Comparison of ENCODE assay signal across 17 cellular contexts in genomic region chr15:67031321-67031720, GRCh38. TPM values are rescaled to one million over a fixed set of nuclear protein-coding genes. Genes with fewer than 3 reads are reported as not detected.
DNase-seq lines count a peak whose midpoint lies in the region; ATAC-seq and TF ChIP-seq lines count a peak whose summit lies in the region.
"Had no signal": no experiment of that assay in that cellular context is flagged by ENCODE, and none has a peak within 500 bp of the region (broad histone marks: within the 10 kb centered on the region; RNA-seq: fewer than 3 reads in every experiment).

No MANE protein-coding gene starts in this region.

- ATAC-seq in heart right ventricle (peak in 6 of 8 donors; percentile 7 to 53 (median 19)), Right ventricle myocardium superior (ENCODE audit: poor library complexity) (no peak), HCT116 (no peak), GM18511 (IDR thresholded peaks at IDR 0.05; ENCODE audit: unreplicated experiment) (no peak), WTC11 (no peak)
- ATAC-seq: CD8-positive, alpha-beta T cell had no signal

- CTCF ChIA-PET in HCT116 (lab: Charles Lee): no interaction called here
- CTCF ChIA-PET in WTC11 (lab: Charles Lee): interaction anchor here (1.0 to 1.9 kb wide), 3 partner anchors 34 to 180 kb away, joined by 3 to 8 read pairs (median 6); partner anchors contain the start of gene SMAD3

- WGBS in heart right ventricle, 2 donors: 65 to 88% methylated on average over 1 of the region's 1 CpG

- H3K4me1 Mint-ChIP-seq in WTC11: peaks cover 40% of the 10 kb centered on the region

- no peak for DNase-seq in heart right ventricle
- DNase-seq in Right ventricle myocardium superior: no peak
- no peak for DNase-seq in HCT116 (ENCODE audit: low read depth, low spot score)
- peak; percentile 54 for DNase-seq in NCI-H69 (lab: John Stamatoyannopoulos, UW)
- peak; percentile 67 for DNase-seq in dermis blood vessel endothelial cell
- DNase-seq in WTC11 (ENCODE audit: low spot score): no peak
- DNase-seq in NCI-H2171 treated with DMSO at 0.1 percent for 48 hours (lab: John Stamatoyannopoulos, UW): no peak
- DNase-seq: CD8-positive, alpha-beta T cell; COR-L47; DMS153; DMS79 treated with DMSO at 0.1 percent for 48 hours; EL; HCEC 1CT; KBM-7 had no signal

- H3K4me3 ChIP-seq in heart right ventricle: no peak overlapping the region
- no peak overlapping the region for H3K4me3 ChIP-seq in HCT116 (replicated peaks in 1 of 2; ENCODE audit: low read depth in 1 of 2, low read length in 2 of 2)

- H3K27me3 ChIP-seq in heart right ventricle (peaks cover 0 to 15% (median 0%) of the 10 kb centered on the region in 7 donors), HCT116 (ENCODE audit: insufficient read depth, low read length) (no peaks in the 10 kb centered on the region)

- no peaks in the 10 kb centered on the region for H4K20me1 ChIP-seq in HCT116 (ENCODE audit: insufficient read depth)

- H3K36me3 ChIP-seq in heart right ventricle (no peaks in the 10 kb centered on the region), HCT116 (ENCODE audit: control insufficient read depth in 1 of 2, insufficient read depth in 2 of 2, low read length in 2 of 2) (no peaks in the 10 kb centered on the region)

- H3K27me3 Mint-ChIP-seq in WTC11 (ENCODE audit: low read depth): peaks cover 14% of the 10 kb centered on the region

- no peak for TF ChIP-seq POLR2A in HCT116 (IDR thresholded peaks at IDR 0.05; ENCODE audit: borderline replicate concordance, extremely low read depth, insufficient read depth, insufficient read length)

- intact Hi-C loops in heart right ventricle (cut with DNase I) (no loop called here), Right ventricle myocardium superior (cut with DNase I) (no loop called here), HCT116 (cut with micrococcal nuclease) (no loop called here)

- peak overlapping the region in 1 of 10 donors; percentile 4 for H3K27ac ChIP-seq in heart right ventricle
- no peak overlapping the region for H3K27ac ChIP-seq in HCT116 (ENCODE audit: low read depth, low read length)
- H3K27ac ChIP-seq: C4-2B had no signal

- no peak for TF ChIP-seq RAD21 in HCT116 (IDR thresholded peaks at IDR 0.05; ENCODE audit: low read depth)

- POLR2A ChIA-PET in HCT116 (lab: Charles Lee) (no interaction called here), WTC11 (lab: Charles Lee) (interaction anchor here (2.0 kb wide), 1 partner anchor 33 kb away, joined by 12 read pairs; no protein-coding TSS in a partner anchor)

- RAD21 ChIA-PET in HCT116 (lab: Charles Lee; ENCODE audit: low non-redundant PET in 1 of 2, low total read pairs in 2 of 2, uncharacterized antibody in 2 of 2, unreplicated experiment in 2 of 2): no interaction called here

- no peak overlapping the region for H3K27ac Mint-ChIP-seq in WTC11
- H3K27ac Mint-ChIP-seq: B cell; CD8-positive, alpha-beta T cell had no signal

- no peak overlapping the region for H2AFZ ChIP-seq in HCT116 (ENCODE audit: low read depth, low read length, poor library complexity, severe bottlenecking)

- no peaks in the 10 kb centered on the region for H3K36me3 Mint-ChIP-seq in WTC11
- H3K36me3 Mint-ChIP-seq: CD8-positive, alpha-beta T cell had no signal

- H3K9me2 ChIP-seq in HCT116 (ENCODE audit: insufficient read depth): no peaks in the 10 kb centered on the region

- H3K9me3 ChIP-seq in heart right ventricle (no peaks in the 10 kb centered on the region), HCT116 (ENCODE audit: control insufficient read depth in 1 of 2, insufficient read depth in 1 of 2, low read depth in 1 of 2, low read length in 2 of 2) (no peaks in the 10 kb centered on the region)

- H3K4me1 ChIP-seq in heart right ventricle: peaks cover 11 to 51% (median 41%) of the 10 kb centered on the region in 9 donors
- peaks cover 9 to 53% of the 10 kb centered on the region in 2 experiments; a peak in 3 of 4 replicates for H3K4me1 ChIP-seq in HCT116 (ENCODE audit: control insufficient read depth in 1 of 2, insufficient read depth in 2 of 2, low read length in 2 of 2)

- H3K4me2 ChIP-seq in HCT116 (ENCODE audit: low read length): no peak overlapping the region

- TSS peak; percentile 24 for BruUV-seq in HCT116 (replicated peaks; lab: Mats Ljungman, UMichigan)

- TF ChIP-seq CTCF in heart right ventricle (IDR thresholded peaks at IDR 0.05) (no peak), HCT116 (IDR thresholded peaks at IDR 0.05 in 2 of 3, conservative IDR thresholded peaks at IDR 0.05 in 1 of 3; ENCODE audit: borderline replicate concordance in 1 of 3, insufficient read depth in 1 of 3, low read depth in 2 of 3, low read length in 2 of 3) (no peak), WTC11 (IDR thresholded peaks at IDR 0.05) (no peak)

- no peak overlapping the region for H3K4me3 Mint-ChIP-seq in WTC11
- H3K4me3 Mint-ChIP-seq: B cell; CD8-positive, alpha-beta T cell had no signal

- H3K79me2 ChIP-seq in HCT116 (ENCODE audit: insufficient read depth, low read length): no peaks in the 10 kb centered on the region

- H3K9ac ChIP-seq in HCT116 (ENCODE audit: low read length): no peak overlapping the region

- no peaks in the 10 kb centered on the region for H3K9me3 Mint-ChIP-seq in WTC11
- H3K9me3 Mint-ChIP-seq: CD8-positive, alpha-beta T cell had no signal

TF ChIP-seq in HCT116, 20 proteins besides CTCF, POLR2A, EP300 and RAD21:
- no peak for TF ChIP-seq EGR1 (IDR thresholded peaks at IDR 0.05; ENCODE audit: low read depth)
- TF ChIP-seq CBX3 (IDR thresholded peaks at IDR 0.05; ENCODE audit: low read depth): no peak
- no peak for TF ChIP-seq YY1 (IDR thresholded peaks at IDR 0.05; ENCODE audit: extremely low read depth, insufficient replicate concordance, low read depth, low read length)

TF ChIP-seq in WTC11, 78 proteins besides CTCF, POLR2A, EP300 and RAD21 (continues in another document):
- TF ChIP-seq FOXK1 (CRISPR knock-in tag; IDR thresholded peaks at IDR 0.05) (no peak), NFYB (CRISPR knock-in tag; conservative IDR thresholded peaks at IDR 0.05; ENCODE audit: low read depth) (no peak), ZNF138 (CRISPR knock-in tag; conservative IDR thresholded peaks at IDR 0.05) (no peak), MLX (CRISPR knock-in tag; IDR thresholded peaks at IDR 0.05) (no peak), ZMAT4 (CRISPR knock-in tag; IDR thresholded peaks at IDR 0.05) (no peak), ZNF425 (CRISPR knock-in tag; conservative IDR thresholded peaks at IDR 0.05) (no peak), AFF4 (CRISPR knock-in tag; IDR thresholded peaks at IDR 0.05; ENCODE audit: borderline replicate concordance) (no peak)

RNA-seq across cellular contexts. Expression of gene SMAD3, which starts 34.1 kb away (rescaled TPM):
- total RNA-seq in heart right ventricle (10 to 100 TPM; 11.3 to 44.8 (median 15.7) TPM), Right ventricle myocardium superior (17.3 TPM), HCT116 (2021; ENCODE audit: unreplicated experiment) (89.2 TPM), dermis blood vessel endothelial cell (16.5 and 29.9 TPM in 2 replicates), WTC11 (2021) (20.2 to 34.6 TPM (median 25.0 TPM) in 3 replicates)
- 1 to 10 TPM; 6.2 to 7.8 TPM for polyA plus RNA-seq in heart right ventricle
- polyA plus RNA-seq in HCT116 (2012): 54.4 and 57.6 TPM in 2 replicates

Comparison
In these comparisons a context has a peak if more than half of its experiments do, and no peak if none do; other contexts are left out.
1. ATAC-seq: peak in heart right ventricle (6 of 8); none in Right ventricle myocardium superior (single experiment), HCT116 (single experiment), GM18511 (single experiment) and WTC11 (single experiment).
2. DNase-seq: peak in NCI-H69 (single experiment) and dermis blood vessel endothelial cell (single experiment); none in heart right ventricle (0 of 2), Right ventricle myocardium superior (single experiment), HCT116 (single experiment), WTC11 (single experiment) and NCI-H2171 treated with DMSO at 0.1 percent for 48 hours (single experiment).